In genomic region chr11:115503083-115503885, GRCh38 we compare ENCODE assay signal across 8 cellular contexts. TPM values are rescaled to one million over a fixed set of nuclear protein-coding genes. Genes with fewer than 3 reads are reported as not detected.
A peak's percentile ranks its signal among the peaks of the same experiment; 100 is the strongest.
DNase-seq lines count a peak whose midpoint lies in the region; ATAC-seq and TF ChIP-seq lines count a peak whose summit lies in the region.

No MANE protein-coding gene starts in this region.

- H3K4me2 ChIP-seq in GM23248 (ENCODE audit: unreplicated experiment) = peak overlapping the region; percentile 61

- H3K27me3 ChIP-seq in GM23248 (replicated peaks; ENCODE audit: insufficient read depth) = peaks cover 55% of the 10 kb centered on the region

- peaks cover 5% of the 10 kb centered on the region for H3K4me1 Mint-ChIP-seq in activated T-helper 2 cell treated with anti-CD3 and anti-CD28 coated beads, Interferon-gamma antibody, Interleukin-2, Interleukin-4, amounts not matched to agents 10 μg/mL and 5 μg/mL and 100 μg/mL, durations not matched to agents 14 hours and 24 hours and 36 hours (ENCODE audit: low read depth)
- peaks cover 21% of the 10 kb centered on the region for H3K4me1 Mint-ChIP-seq in neural crest cell

- no peak overlapping the region for H3K27ac Mint-ChIP-seq in activated T-helper 2 cell treated with anti-CD3 and anti-CD28 coated beads, Interferon-gamma antibody, Interleukin-2, Interleukin-4, amounts not matched to agents 10 μg/mL and 5 μg/mL and 100 μg/mL, durations not matched to agents 14 hours and 24 hours and 36 hours
- peak overlapping the region; percentile 44 for H3K27ac Mint-ChIP-seq in neural crest cell (ENCODE audit: unreplicated experiment)

- TF ChIP-seq CTCF in neural crest cell (conservative IDR thresholded peaks at IDR 0.05) = peak; percentile 53

- H3K9me3 Mint-ChIP-seq in activated T-helper 2 cell treated with anti-CD3 and anti-CD28 coated beads, Interferon-gamma antibody, Interleukin-2, Interleukin-4, amounts not matched to agents 10 μg/mL and 5 μg/mL and 100 μg/mL, durations not matched to agents 14 hours and 24 hours and 36 hours = no peaks in the 10 kb centered on the region
- H3K9me3 Mint-ChIP-seq in neural crest cell = no peaks in the 10 kb centered on the region

- no peaks in the 10 kb centered on the region for H3K79me2 ChIP-seq in GM23248 (ENCODE audit: insufficient read depth)

- DNase-seq in Ammon's horn (ENCODE audit: low spot score) (peak; percentile 91), GM23248 (peak; percentile 51), NCI-H510A (lab: John Stamatoyannopoulos, UW) (peak; percentile 50), globus pallidus (ENCODE audit: low spot score) (peak; percentile 94), neural crest cell (ENCODE audit: low read depth, low spot score) (peak; percentile 50), T-helper 9 cell (no peak)
- DNase-seq in activated T-helper 2 cell treated with anti-CD3 and anti-CD28 coated beads, Interferon-gamma antibody, Interleukin-2, Interleukin-4, amounts not matched to agents 10 μg/mL and 5 μg/mL and 100 μg/mL, durations not matched to agents 14 hours and 24 hours and 36 hours (ENCODE audit: low spot score) = no peak

- no peaks in the 10 kb centered on the region for H3K9me2 ChIP-seq in GM23248 (ENCODE audit: insufficient read depth)

- no peak overlapping the region for H3K9ac ChIP-seq in GM23248

- no peaks in the 10 kb centered on the region; the same call in 1 of the 2 replicates for H4K20me1 ChIP-seq in GM23248 (ENCODE audit: insufficient read depth)

- H3K9me3 ChIP-seq in GM23248 (ENCODE audit: low read depth) = no peaks in the 10 kb centered on the region

- no peaks in the 10 kb centered on the region for H3F3A ChIP-seq in GM23248 (ENCODE audit: insufficient read depth)

- in situ Hi-C loops in GM23248 (cut with MboI) = no loop called here

- H3K4me3 Mint-ChIP-seq in activated T-helper 2 cell treated with anti-CD3 and anti-CD28 coated beads, Interferon-gamma antibody, Interleukin-2, Interleukin-4, amounts not matched to agents 10 μg/mL and 5 μg/mL and 100 μg/mL, durations not matched to agents 14 hours and 24 hours and 36 hours (ENCODE audit: low read depth) = peak overlapping the region; percentile 33
- H3K4me3 Mint-ChIP-seq in neural crest cell = peak overlapping the region; percentile 97

- H3K36me3 ChIP-seq in GM23248 (ENCODE audit: low read depth) = no peaks in the 10 kb centered on the region

- intact Hi-C loops in activated T-helper 2 cell treated with anti-CD3 and anti-CD28 coated beads, Interferon-gamma antibody, Interleukin-2, Interleukin-4, amounts not matched to agents 10 μg/mL and 5 μg/mL and 100 μg/mL, durations not matched to agents 14 hours and 24 hours and 36 hours (cut with micrococcal nuclease) = no loop called here

- no peaks in the 10 kb centered on the region for H3K4me1 ChIP-seq in GM23248 (ENCODE audit: insufficient read depth)

- peak overlapping the region; percentile 63 for H2AFZ ChIP-seq in GM23248

- no peak overlapping the region for H3K27ac ChIP-seq in GM23248

- no peaks in the 10 kb centered on the region for H3K36me3 Mint-ChIP-seq in activated T-helper 2 cell treated with anti-CD3 and anti-CD28 coated beads, Interferon-gamma antibody, Interleukin-2, Interleukin-4, amounts not matched to agents 10 μg/mL and 5 μg/mL and 100 μg/mL, durations not matched to agents 14 hours and 24 hours and 36 hours (ENCODE audit: low read depth)
- no peaks in the 10 kb centered on the region for H3K36me3 Mint-ChIP-seq in neural crest cell (ENCODE audit: low read depth)

- peaks cover 39% of the 10 kb centered on the region for H3K27me3 Mint-ChIP-seq in activated T-helper 2 cell treated with anti-CD3 and anti-CD28 coated beads, Interferon-gamma antibody, Interleukin-2, Interleukin-4, amounts not matched to agents 10 μg/mL and 5 μg/mL and 100 μg/mL, durations not matched to agents 14 hours and 24 hours and 36 hours (ENCODE audit: low read depth)
- peaks cover 13% of the 10 kb centered on the region for H3K27me3 Mint-ChIP-seq in neural crest cell (ENCODE audit: low read depth)

- peak overlapping the region; percentile 55 for H3K4me3 ChIP-seq in GM23248

- ATAC-seq in GM19397 (IDR thresholded peaks at IDR 0.05; ENCODE audit: unreplicated experiment) = no peak

- 3% methylated on average over 27 to 53 of the region's 77 CpGs for WGBS in GM23248 (ENCODE audit: low coverage in 1 of 2, low lambda C conversion rate in 2 of 2, missing lambda C conversion rate in 2 of 2), 2 experiments

RNA-seq across cellular contexts. Expression of gene CADM1, which starts 0.9 kb away (rescaled TPM):
- 0.38 and 1.4 TPM in 2 replicates for total RNA-seq in GM23248 (2014; rRNA removed; shearing (Covaris generic))
- 0.83 and 1.2 TPM in 2 replicates for polyA plus RNA-seq in GM23248 (2016; fragmentation: Nextera tagmentation; extraction: Ambion mirVana)
- 1.7 and 2.9 TPM in 2 replicates for total RNA-seq in activated T-helper 2 cell treated with anti-CD3 and anti-CD28 coated beads, Interferon-gamma antibody, Interleukin-2, Interleukin-4, amounts not matched to agents 10 μg/mL and 5 μg/mL and 100 μg/mL, durations not matched to agents 14 hours and 24 hours and 36 hours
- total RNA-seq in neural crest cell = 112 and 121 TPM in 2 replicates

Comparison
In these comparisons a context has a peak if more than half of its experiments do, and no peak if none do; other contexts are left out.
1. DNase-seq: peak in Ammon's horn (single experiment), GM23248 (single experiment), NCI-H510A (single experiment), globus pallidus (single experiment) and neural crest cell (single experiment); none in activated T-helper 2 cell treated with anti-CD3 and anti-CD28 coated beads, Interferon-gamma antibody, Interleukin-2, Interleukin-4, amounts not matched to agents 10 μg/mL and 5 μg/mL and 100 μg/mL, durations not matched to agents 14 hours and 24 hours and 36 hours (single experiment) and T-helper 9 cell (single experiment).
2. RNA of gene CADM1, which starts 0.9 kb away (total RNA-seq): 112 to 121 TPM in neural crest cell; 1.7 to 2.9 TPM in activated T-helper 2 cell treated with anti-CD3 and anti-CD28 coated beads, Interferon-gamma antibody, Interleukin-2, Interleukin-4, amounts not matched to agents 10 μg/mL and 5 μg/mL and 100 μg/mL, durations not matched to agents 14 hours and 24 hours and 36 hours and 0.38 to 1.4 TPM in GM23248; every median in the first group is over 10 times any median in the second.